ENCODE assay signal across 17 cellular contexts in genomic region chr19:30540671-30541210, GRCh38.
DNase-seq lines count a peak whose midpoint lies in the region; ATAC-seq and TF ChIP-seq lines count a peak whose summit lies in the region.
"Had no signal": no experiment of that assay in that cellular context is flagged by ENCODE, and none has a peak within 500 bp of the region (broad histone marks: within the 10 kb centered on the region; RNA-seq: fewer than 3 reads in every experiment).

No MANE protein-coding gene starts in this region.

- TF ChIP-seq CTCF in KMS-11 (conservative IDR thresholded peaks at IDR 0.05; ENCODE audit: low read depth, low read length): no peak

- peak overlapping the region in 1 of 11 experiments; percentile 16; a peak in 2 of 22 replicates for H3K9ac ChIP-seq in BLaER1 treated with 17β-estradiol and CSF1 and Interleukin-3, amounts not matched to agents 10 nM and 100 nM
- no peak overlapping the region for H3K9ac ChIP-seq in KMS-11

- DNase-seq in SKM-1 (lab: John Stamatoyannopoulos, UW; ENCODE audit: unreplicated experiment): peak; percentile 75
- DNase-seq in mesenteric fat pad (ENCODE audit: low spot score): peak; percentile 65
- DNase-seq in SW480 (ENCODE audit: low spot score): no peak
- DNase-seq in CD1c-positive myeloid dendritic cell (ENCODE audit: extremely low spot score): no peak
- DNase-seq: EL, GF-D8, MM.1S, NCI-H1694 treated with DMSO at 0.1 percent for 48 hours, NCI-H446, NCI-H526, PC-9, RPMI8226, SHP77 had no signal

- peak overlapping the region; percentile 58 to 91 (median 76) for H3K4me2 ChIP-seq in BLaER1 treated with 17β-estradiol and CSF1 and Interleukin-3, amounts not matched to agents 10 nM and 100 nM
- H3K4me2 ChIP-seq in KMS-11: no peak overlapping the region
- H3K4me2 ChIP-seq: PC-9 had no signal

- H3K4me3 ChIP-seq in BLaER1 treated with 17β-estradiol and CSF1 and Interleukin-3, amounts not matched to agents 10 nM and 100 nM: no peak overlapping the region
- no peak overlapping the region for H3K4me3 ChIP-seq in KMS-11 (IDR thresholded peaks at IDR 0.05; ENCODE audit: insufficient read depth, low read depth, low read length)
- H3K4me3 ChIP-seq: PC-9 had no signal

- peaks cover 13 to 23% (median 17%) of the 10 kb centered on the region in 10 experiments for H3K4me1 ChIP-seq in BLaER1 treated with 17β-estradiol and CSF1 and Interleukin-3, amounts not matched to agents 10 nM and 100 nM
- H3K4me1 ChIP-seq in KMS-11 (ENCODE audit: low read depth, poor library complexity, severe bottlenecking): no peaks in the 10 kb centered on the region

- no peaks in the 10 kb centered on the region for H3K36me3 ChIP-seq in BLaER1 treated with 17β-estradiol and CSF1 and Interleukin-3, amounts not matched to agents 10 nM and 100 nM
- H3K36me3 ChIP-seq in KMS-11 (ENCODE audit: insufficient read depth): no peaks in the 10 kb centered on the region

- H3K27ac ChIP-seq in BLaER1 treated with 17β-estradiol and CSF1 and Interleukin-3, amounts not matched to agents 10 nM and 100 nM: peak overlapping the region in 7 of 11 experiments; percentile 6 to 59 (median 35); a peak in 10 of 22 replicates
- no peak overlapping the region for H3K27ac ChIP-seq in KMS-11
- H3K27ac ChIP-seq: C4-2B, PC-9 had no signal

- H4K20me1 ChIP-seq in BLaER1 treated with 17β-estradiol and CSF1 and Interleukin-3, amounts not matched to agents 10 nM and 100 nM: no peaks in the 10 kb centered on the region
- no peaks in the 10 kb centered on the region for H4K20me1 ChIP-seq in KMS-11 (ENCODE audit: insufficient read depth)

- ATAC-seq in GM19452 (IDR thresholded peaks at IDR 0.05; ENCODE audit: unreplicated experiment): no peak

- peaks cover 0 to 8% (median 0%) of the 10 kb centered on the region in 11 experiments; a peak in 2 of 22 replicates for H3K9me3 ChIP-seq in BLaER1 treated with 17β-estradiol and CSF1 and Interleukin-3, amounts not matched to agents 10 nM and 100 nM (replicated peaks in 1 of 11)

- peak overlapping the region; percentile 18; the same call in 1 of the 2 replicates for H2AFZ ChIP-seq in KMS-11 (ENCODE audit: low read depth)
- H2AFZ ChIP-seq: PC-9 had no signal

- no peaks in the 10 kb centered on the region for H3K27me3 ChIP-seq in BLaER1 treated with 17β-estradiol and CSF1 and Interleukin-3, amounts not matched to agents 10 nM and 100 nM
- no peaks in the 10 kb centered on the region for H3K27me3 ChIP-seq in KMS-11 (ENCODE audit: insufficient read depth, low read depth)

- H3K79me2 ChIP-seq in KMS-11 (ENCODE audit: insufficient read depth, low read depth): no peaks in the 10 kb centered on the region

Comparison
In these comparisons a context has a peak if more than half of its experiments do, and no peak if none do; other contexts are left out.
1. DNase-seq: peak in SKM-1 (single experiment) and mesenteric fat pad (single experiment); none in SW480 (single experiment) and CD1c-positive myeloid dendritic cell (single experiment).